8 cellular contexts compared by ENCODE assay signal in the genomic region with DNA sequence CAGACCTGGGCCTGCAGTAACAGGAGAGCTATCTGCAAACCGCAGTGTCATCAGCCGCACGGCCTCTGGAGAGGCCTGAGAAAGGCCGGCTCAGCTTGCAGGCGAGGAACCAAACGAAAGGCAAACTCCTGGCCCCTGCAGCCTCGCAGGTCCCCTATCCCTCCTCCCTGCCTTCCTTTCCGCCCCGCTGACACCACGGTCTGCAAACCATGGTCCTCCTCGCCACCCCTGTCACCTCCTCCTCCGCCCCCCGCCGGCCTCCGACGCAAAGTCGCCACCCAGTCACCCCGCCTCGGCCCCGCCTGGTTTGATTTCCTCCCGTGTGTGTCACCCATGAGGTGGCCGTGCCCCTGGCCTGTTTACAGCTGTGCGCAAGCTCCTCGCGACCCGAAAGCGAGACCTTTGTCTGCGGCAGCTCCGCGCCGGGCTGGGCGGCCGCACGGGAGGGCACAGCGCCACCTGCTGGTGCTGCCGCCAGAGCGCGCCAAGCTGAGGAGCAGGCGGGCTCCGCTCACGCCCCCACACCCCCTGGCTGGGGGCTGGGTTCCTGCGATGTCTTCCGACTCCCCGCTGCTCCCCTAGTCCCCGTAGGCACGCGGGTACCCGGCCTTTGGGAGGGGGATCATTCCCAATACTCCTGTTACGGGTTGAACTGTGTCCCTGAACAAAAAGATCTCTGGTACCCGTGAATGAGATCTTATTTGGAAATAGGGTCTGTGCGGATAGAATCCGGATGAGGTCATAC. TPM values are rescaled to one million over a fixed set of nuclear protein-coding genes. Genes with fewer than 3 reads are reported as not detected.
DNase-seq lines count a peak whose midpoint lies in the region; ATAC-seq and TF ChIP-seq lines count a peak whose summit lies in the region.

No MANE protein-coding gene starts in this region.

- intact Hi-C loops in left lung (cut with DNase I): no loop called here

- no peaks in the 10 kb centered on the region for H3K36me3 ChIP-seq in left lung

- H3K9me3 ChIP-seq in left lung: no peaks in the 10 kb centered on the region

- H3K27me3 ChIP-seq in left lung: no peaks in the 10 kb centered on the region

- ATAC-seq in HG02678 (IDR thresholded peaks at IDR 0.05; ENCODE audit: unreplicated experiment) (peak; percentile 51), left lung (peak; percentile 65)

- H3K27ac ChIP-seq in left lung: peak overlapping the region; percentile 48 to 50

- DNase-seq in NCI-H2196 (lab: John Stamatoyannopoulos, UW; ENCODE audit: unreplicated experiment): peak; percentile 83
- DNase-seq in activated CD4-positive, alpha-beta T cell treated with anti-CD3 and anti-CD28 coated beads for 1 hour: peak; percentile 89
- peak; percentile 40 for DNase-seq in cerebellar cortex (ENCODE audit: low spot score)
- peak; percentile 91 to 95 for DNase-seq in left lung
- peak; percentile 88 to 91 for DNase-seq in stimulated activated CD4-positive, alpha-beta T cell treated with anti-CD3 and anti-CD28 coated beads, Interleukin-4, amount 100 ng/mL, for 4 hours
- no peak for DNase-seq in GOT3 (lab: John Stamatoyannopoulos, UW)

- TF ChIP-seq CTCF in GM12875 (IDR thresholded peaks at IDR 0.05; ENCODE audit: borderline replicate concordance, insufficient read depth, low read depth, low read length) (peak; percentile 98), left lung (IDR thresholded peaks at IDR 0.05) (peak; percentile 97 to 98)

- peak overlapping the region; percentile 38 for H3K4me3 ChIP-seq in GM12875 (ENCODE audit: low read depth, low read length)
- peak overlapping the region; percentile 5 to 11 for H3K4me3 ChIP-seq in left lung

- H3K4me1 ChIP-seq in left lung: peaks cover 28 to 65% of the 10 kb centered on the region in 2 donors

RNA-seq across cellular contexts. Expression of gene GBGT1, which starts 19.4 kb away (rescaled TPM):
- 10 to 100 TPM; 22.2 to 45.1 TPM for total RNA-seq in left lung

RNA-seq across cellular contexts. Expression of gene RALGDS, which starts 23.3 kb away (rescaled TPM):
- 10 to 100 TPM; 56.4 to 58.9 TPM for total RNA-seq in left lung
